15 cellular contexts compared by ENCODE assay signal in the genomic region with DNA sequence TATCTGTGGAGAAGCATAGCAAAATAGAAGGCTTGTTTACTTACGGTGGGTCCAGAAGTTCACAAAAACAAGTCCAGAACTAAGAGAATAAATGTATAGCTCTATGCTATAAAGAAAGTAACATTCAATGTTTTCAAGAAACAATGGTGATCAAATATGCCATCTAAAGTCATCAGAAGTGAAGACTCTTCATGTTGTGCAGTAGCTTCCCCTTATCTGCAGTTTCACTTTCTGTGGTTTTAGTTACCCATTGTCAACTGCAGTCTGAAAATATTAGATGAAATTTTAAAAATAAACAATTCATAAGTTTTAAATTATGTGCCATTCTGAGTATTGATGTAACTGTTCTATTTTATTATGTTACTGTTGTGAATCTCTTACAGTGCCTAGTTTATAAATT.
A peak's percentile ranks its signal among the peaks of the same experiment; 100 is the strongest.
DNase-seq lines count a peak whose midpoint lies in the region; ATAC-seq lines count a peak whose summit lies in the region.
"Had no signal": no experiment of that assay in that cellular context is flagged by ENCODE, and none has a peak within 500 bp of the region (broad histone marks: within the 10 kb centered on the region; RNA-seq: fewer than 3 reads in every experiment).

No MANE protein-coding gene starts in this region.

- peak; percentile 21 for DNase-seq in SK-MEL-5 (ENCODE audit: low read depth, low spot score)
- no peak for DNase-seq in nucleus accumbens (lab: John Stamatoyannopoulos, UW)
- DNase-seq in NCI-H2171 treated with DMSO at 0.1 percent for 48 hours (lab: John Stamatoyannopoulos, UW): no peak
- DNase-seq in GOT3 (lab: John Stamatoyannopoulos, UW): no peak
- DNase-seq in activated gamma-delta T cell (lab: John Stamatoyannopoulos, UW): no peak
- DNase-seq: activated naive CD8-positive, alpha-beta T cell treated with anti-CD3 and anti-CD28 coated beads, Interleukin-2, amount 50 U/mL, for 24 hours; C1 segment of cervical spinal cord; left ventricle myocardium superior; NCI-H1436 treated with DMSO at 0.1 percent for 48 hours; substantia nigra; WERI-Rb-1 had no signal

- in situ Hi-C loops in SK-MEL-5 (cut with HindIII; ENCODE audit: low pct_unique_long_range_greater_than_20kb, low sequenced_read_pairs): no loop called here

- ATAC-seq in GM18519 (IDR thresholded peaks at IDR 0.05; ENCODE audit: low FRiP score, unreplicated experiment): peak; percentile 88
- ATAC-seq in GM21360 (IDR thresholded peaks at IDR 0.05; ENCODE audit: unreplicated experiment): peak; percentile 75
- peak; percentile 73 for ATAC-seq in HG03066 (IDR thresholded peaks at IDR 0.05; ENCODE audit: low read depth, unreplicated experiment)
- ATAC-seq: activated naive CD8-positive, alpha-beta T cell treated with anti-CD3 and anti-CD28 coated beads, Interleukin-2, amount 50 U/mL, for 24 hours; HepG2; left ventricle myocardium superior had no signal
